ENCODE assay signal across 8 cellular contexts in genomic region chr1:15835205-15835740, GRCh38. TPM values are rescaled to one million over a fixed set of nuclear protein-coding genes. Genes with fewer than 3 reads are reported as not detected.
A peak's percentile ranks its signal among the peaks of the same experiment; 100 is the strongest.
DNase-seq lines count a peak whose midpoint lies in the region; ATAC-seq and TF ChIP-seq lines count a peak whose summit lies in the region.

No MANE protein-coding gene starts in this region.

- no peaks in the 10 kb centered on the region for H3K9me3 ChIP-seq in CD8-positive, alpha-beta T cell (ENCODE audit: low read length)
- H3K9me3 ChIP-seq in HUES64 (ENCODE audit: insufficient read depth, low read depth, low read length) (no peaks in the 10 kb centered on the region), iPS-15b (ENCODE audit: control insufficient read depth, insufficient read depth, low read length) (no peaks in the 10 kb centered on the region)

- under 1% methylated on average over 37 of the region's 37 CpGs for WGBS in HUES64

- peak overlapping the region; percentile 96 for H3K4me3 Mint-ChIP-seq in CD8-positive, alpha-beta T cell
- H3K4me3 Mint-ChIP-seq in activated naive CD8-positive, alpha-beta T cell treated with anti-CD3 and anti-CD28 coated beads, Interleukin-2, amount 50 U/mL, for 24 hours: peak overlapping the region; percentile 90
- H3K4me3 Mint-ChIP-seq in stimulated activated effector memory CD8-positive, alpha-beta T cell treated with anti-CD3 and anti-CD28 coated beads, Interleukin-12 subunit alpha, Interleukin-12 subunit beta, amount 100 ng/mL, for 72 hours: peak overlapping the region; percentile 83

- peak overlapping the region; percentile 99 for H3K27ac Mint-ChIP-seq in CD8-positive, alpha-beta T cell
- H3K27ac Mint-ChIP-seq in activated naive CD8-positive, alpha-beta T cell treated with anti-CD3 and anti-CD28 coated beads, Interleukin-2, amount 50 U/mL, for 24 hours: peak overlapping the region; percentile 99
- peak overlapping the region; percentile 97 for H3K27ac Mint-ChIP-seq in stimulated activated effector memory CD8-positive, alpha-beta T cell treated with anti-CD3 and anti-CD28 coated beads, Interleukin-12 subunit alpha, Interleukin-12 subunit beta, amount 100 ng/mL, for 72 hours

- intact Hi-C loops in CD8-positive, alpha-beta T cell (cut with DNase I, micrococcal nuclease): loop anchor here (1.0 to 10.0 kb wide), 5 partner anchors 12 to 1070 kb away; partner anchors contain the start of genes DDI2 (in 1 of the 2), FBXO42 (in 1 of the 2), SPEN (in 1 of the 2) and SZRD1 (in 1 of the 2)

- H3K36me3 ChIP-seq in CD8-positive, alpha-beta T cell (ENCODE audit: insufficient read depth, low read length): no peaks in the 10 kb centered on the region
- H3K36me3 ChIP-seq in HUES64 (ENCODE audit: insufficient read depth, low read length) (no peaks in the 10 kb centered on the region), iPS-15b (ENCODE audit: control insufficient read depth, insufficient read depth, low read length) (no peaks in the 10 kb centered on the region)

- no peaks in the 10 kb centered on the region for H3K27me3 ChIP-seq in CD8-positive, alpha-beta T cell (ENCODE audit: insufficient read depth, low read length)
- H3K27me3 ChIP-seq in HUES64 (ENCODE audit: insufficient read depth, low read length) (no peaks in the 10 kb centered on the region), iPS-15b (ENCODE audit: control insufficient read depth, insufficient read depth, low read length) (no peaks in the 10 kb centered on the region)

- peaks cover 24% of the 10 kb centered on the region for H3K4me1 Mint-ChIP-seq in CD8-positive, alpha-beta T cell (ENCODE audit: low read depth)
- peaks cover 51% of the 10 kb centered on the region for H3K4me1 Mint-ChIP-seq in activated naive CD8-positive, alpha-beta T cell treated with anti-CD3 and anti-CD28 coated beads, Interleukin-2, amount 50 U/mL, for 24 hours
- peaks cover 7% of the 10 kb centered on the region for H3K4me1 Mint-ChIP-seq in stimulated activated effector memory CD8-positive, alpha-beta T cell treated with anti-CD3 and anti-CD28 coated beads, Interleukin-12 subunit alpha, Interleukin-12 subunit beta, amount 100 ng/mL, for 72 hours

- peaks cover 20% of the 10 kb centered on the region for H3K4me1 ChIP-seq in CD8-positive, alpha-beta T cell (ENCODE audit: insufficient read depth, low read length)
- H3K4me1 ChIP-seq in HUES64 (ENCODE audit: insufficient read depth, low read length): peaks cover 16% of the 10 kb centered on the region
- peaks cover 3% of the 10 kb centered on the region for H3K4me1 ChIP-seq in iPS-15b (ENCODE audit: control insufficient read depth, insufficient read depth, low read length)

- POLR2A ChIA-PET in CD8-positive, alpha-beta T cell (lab: Charles Lee): interaction anchor here (1.1 to 8.6 kb wide), 6 partner anchors 11 to 141 kb away, joined by 4 to 235 read pairs (median 16); partner anchors contain the start of genes SPEN and ZBTB17

- peak in 2 of 7 experiments; percentile 28 to 45 for DNase-seq in CD8-positive, alpha-beta T cell
- no peak for DNase-seq in activated naive CD8-positive, alpha-beta T cell treated with anti-CD3 and anti-CD28 coated beads, Interleukin-2, amount 50 U/mL, for 24 hours
- DNase-seq in stimulated activated effector memory CD8-positive, alpha-beta T cell treated with anti-CD3 and anti-CD28 coated beads, Interleukin-12 subunit alpha, Interleukin-12 subunit beta, amount 100 ng/mL, for 72 hours (ENCODE audit: low spot score in 2 of 2): no peak
- DNase-seq in GM19238 (ENCODE audit: insufficient read length, low spot score) (no peak), NCI-H774 (lab: John Stamatoyannopoulos, UW) (no peak)

- H3K36me3 Mint-ChIP-seq in CD8-positive, alpha-beta T cell: peaks cover 13% of the 10 kb centered on the region
- H3K36me3 Mint-ChIP-seq in activated naive CD8-positive, alpha-beta T cell treated with anti-CD3 and anti-CD28 coated beads, Interleukin-2, amount 50 U/mL, for 24 hours (ENCODE audit: low read depth): peaks cover 6% of the 10 kb centered on the region
- peaks cover 42% of the 10 kb centered on the region for H3K36me3 Mint-ChIP-seq in stimulated activated effector memory CD8-positive, alpha-beta T cell treated with anti-CD3 and anti-CD28 coated beads, Interleukin-12 subunit alpha, Interleukin-12 subunit beta, amount 100 ng/mL, for 72 hours

- H3K27me3 Mint-ChIP-seq in CD8-positive, alpha-beta T cell (ENCODE audit: low read depth): no peaks in the 10 kb centered on the region
- peaks cover 3% of the 10 kb centered on the region for H3K27me3 Mint-ChIP-seq in activated naive CD8-positive, alpha-beta T cell treated with anti-CD3 and anti-CD28 coated beads, Interleukin-2, amount 50 U/mL, for 24 hours

- H3K27ac ChIP-seq in CD8-positive, alpha-beta T cell (ENCODE audit: low read depth, low read length): peak overlapping the region; percentile 83
- H3K27ac ChIP-seq in HUES64 (ENCODE audit: low read depth, low read length): peak overlapping the region; percentile 100

- peak overlapping the region; percentile 83 for H3K4me3 ChIP-seq in CD8-positive, alpha-beta T cell (ENCODE audit: low read depth, low read length)
- H3K4me3 ChIP-seq in HUES64 (ENCODE audit: low read length): peak overlapping the region; percentile 72
- H3K4me3 ChIP-seq in iPS-15b (ENCODE audit: low read depth, low read length): peak overlapping the region; percentile 72

- TF ChIP-seq CTCF in CD8-positive, alpha-beta T cell (IDR thresholded peaks at IDR 0.05): no peak

- CTCF ChIA-PET in CD8-positive, alpha-beta T cell (lab: Charles Lee): interaction anchor here (1.2 to 1.7 kb wide), 2 partner anchors 13 to 19 kb away, joined by 3 to 9 read pairs; partner anchors contain the start of gene SPEN

- H3K9me3 Mint-ChIP-seq in CD8-positive, alpha-beta T cell: no peaks in the 10 kb centered on the region
- no peaks in the 10 kb centered on the region for H3K9me3 Mint-ChIP-seq in activated naive CD8-positive, alpha-beta T cell treated with anti-CD3 and anti-CD28 coated beads, Interleukin-2, amount 50 U/mL, for 24 hours
- no peaks in the 10 kb centered on the region for H3K9me3 Mint-ChIP-seq in stimulated activated effector memory CD8-positive, alpha-beta T cell treated with anti-CD3 and anti-CD28 coated beads, Interleukin-12 subunit alpha, Interleukin-12 subunit beta, amount 100 ng/mL, for 72 hours

- H3K9ac ChIP-seq in HUES64 (ENCODE audit: low read depth, low read length) (peak overlapping the region; percentile 98), iPS-15b (ENCODE audit: low read depth, low read length) (peak overlapping the region; percentile 95)

- peak; percentile 3 for ATAC-seq in CD8-positive, alpha-beta T cell
- ATAC-seq in GM21360 (IDR thresholded peaks at IDR 0.05; ENCODE audit: unreplicated experiment): peak; percentile 8
- ATAC-seq in activated naive CD8-positive, alpha-beta T cell treated with anti-CD3 and anti-CD28 coated beads, Interleukin-2, amount 50 U/mL, for 24 hours: peak; percentile 3
- peak; percentile 14 for ATAC-seq in stimulated activated effector memory CD8-positive, alpha-beta T cell treated with anti-CD3 and anti-CD28 coated beads, Interleukin-12 subunit alpha, Interleukin-12 subunit beta, amount 100 ng/mL, for 72 hours

RNA-seq across cellular contexts. Expression of gene SPEN, which starts 12.2 kb away (rescaled TPM):
- total RNA-seq in CD8-positive, alpha-beta T cell: 10 to 100 TPM; 85.9 to 87.3 TPM
- polyA plus RNA-seq in HUES64 (2013, experiment 1 of 2): 18.7 TPM
- polyA plus RNA-seq in HUES64 (2013, experiment 2 of 2): 29.0 TPM

RNA-seq across cellular contexts. Expression of gene UQCRHL, which starts 27.8 kb away (rescaled TPM):
- total RNA-seq in CD8-positive, alpha-beta T cell: under 1 TPM; 0.53 to 0.81 TPM
- polyA plus RNA-seq in HUES64 (2013, experiment 1 of 2): 5.2 TPM
- polyA plus RNA-seq in HUES64 (2013, experiment 2 of 2): 7.3 TPM
